ENCODE assay signal across 1 cellular context in genomic region chr21:39445339-39446269, GRCh38.
TF ChIP-seq lines count a peak whose summit lies in the region.

LCA5L (minus strand) TSS chr21:39445778; CDS start chr21:39428493, 17,285 bp downstream.

TF ChIP-seq in PFSK-1, 5 proteins besides CTCF, POLR2A, EP300 and RAD21 (continued from another document):
- TF ChIP-seq REST (IDR thresholded peaks at IDR 0.05; ENCODE audit: insufficient read depth in 1 of 2, low read depth in 2 of 2, low read length in 2 of 2) (no peak), POLR2AphosphoS5 (IDR thresholded peaks at IDR 0.05; ENCODE audit: low read depth, low read length) (peak; percentile 78), SIN3A (IDR thresholded peaks at IDR 0.05; ENCODE audit: borderline replicate concordance, insufficient read depth, low read length) (peak; percentile 78; the same call in 1 of the 2 replicates)
